Comparison of ENCODE assay signal across 8 cellular contexts in the genomic region with DNA sequence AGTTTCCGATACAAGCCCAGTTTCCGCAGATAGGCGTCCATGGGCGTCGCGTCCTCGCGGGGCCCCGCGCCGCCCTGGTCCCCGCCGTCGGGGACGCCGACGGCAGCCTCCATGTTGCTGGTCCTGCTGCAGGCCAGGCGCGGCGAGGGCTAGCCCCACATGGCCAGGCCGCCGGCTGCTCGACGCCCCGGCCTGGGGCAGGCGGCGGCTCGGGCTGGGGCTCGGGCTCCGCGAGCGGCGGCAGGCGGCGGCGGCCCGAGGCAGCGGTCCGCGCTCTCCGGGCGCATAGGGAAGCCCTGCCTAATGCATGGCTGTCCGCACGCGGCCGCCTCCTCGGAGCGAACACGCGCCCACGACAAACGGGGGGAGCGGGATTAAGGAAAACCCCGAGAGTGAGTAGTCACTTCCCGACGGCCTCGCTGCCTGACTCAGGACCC. TPM values are rescaled to one million over a fixed set of nuclear protein-coding genes. Genes with fewer than 3 reads are reported as not detected.
DNase-seq lines count a peak whose midpoint lies in the region; ATAC-seq and TF ChIP-seq lines count a peak whose summit lies in the region.
"Not testable (repeated sequence)": the region's sequence is repeated elsewhere in the genome, so short reads cannot be mapped to it uniquely, and the experiment has no call there.

No MANE protein-coding gene starts in this region.

- H3K4me2 ChIP-seq in IMR-90 (ENCODE audit: low read depth, low read length), result peak overlapping the region; percentile 32; the same call in 1 of the 2 replicates
- not testable (repeated sequence) for H3K4me2 ChIP-seq in neural cell (ENCODE audit: low read length)

- not testable (repeated sequence) for H3K9me2 ChIP-seq in neural cell (ENCODE audit: insufficient read depth, low read length)

- not testable (repeated sequence) for H3K23ac ChIP-seq in IMR-90 (ENCODE audit: low read depth, low read length)

- H2BK5ac ChIP-seq in IMR-90 (ENCODE audit: low read depth, low read length, poor library complexity, severe bottlenecking), result peak overlapping the region; percentile 39

- not testable (repeated sequence) for H2AK5ac ChIP-seq in IMR-90 (ENCODE audit: low read depth, low read length)

- peaks cover 3 to 11% of the 10 kb centered on the region in 2 experiments; a peak in 2 of 4 replicates for H3K79me1 ChIP-seq in IMR-90 (ENCODE audit: low read depth in 1 of 2, low read length in 2 of 2)

- in situ Hi-C loops in IMR-90 (cut with MboI; ENCODE audit: low sequenced_read_pairs), result not testable (repeated sequence)

- not testable (repeated sequence) for H3K27me3 ChIP-seq in IMR-90 (ENCODE audit: control insufficient read depth, insufficient read depth, low read length); body of pancreas; heart left ventricle; neural cell (ENCODE audit: insufficient read depth, low read depth, low read length); upper lobe of left lung

- dilution Hi-C loops in IMR-90 (cut with HindIII; ENCODE audit: low sequenced_read_pairs, unreplicated experiment), result not testable (repeated sequence)

- POLR2A ChIA-PET in IMR-90 (lab: Charles Lee; ENCODE audit: unreplicated experiment), result not testable (repeated sequence)

- not testable (repeated sequence) for H4K8ac ChIP-seq in IMR-90 (ENCODE audit: low read depth in 2 of 2, low read length in 2 of 2)

- H3K18ac ChIP-seq in IMR-90 (ENCODE audit: low read depth, low read length), result not testable (repeated sequence)

- peak overlapping the region; percentile 17; the same call in 1 of the 2 replicates for H3K14ac ChIP-seq in IMR-90 (replicated peaks; ENCODE audit: low read depth, low read length)

- H3K36me3 ChIP-seq in IMR-90 (ENCODE audit: control insufficient read depth, insufficient read depth, low read length); body of pancreas (replicated peaks in 1 of 2; ENCODE audit: insufficient read depth in 1 of 2, low read depth in 2 of 2); heart left ventricle; neural cell (ENCODE audit: insufficient read depth, low read length); upper lobe of left lung: not testable (repeated sequence)

- TSS peak; percentile 68 for BruUV-seq in IMR-90 (replicated peaks; lab: Mats Ljungman, UMichigan)

- intact Hi-C loops in IMR-90 (cut with micrococcal nuclease), result loop anchor here (1.0 to 10.0 kb wide), 4 partner anchors 99 to 625 kb away; no protein-coding TSS in a partner anchor
- intact Hi-C loops in body of pancreas (cut with DNase I), result not testable (repeated sequence)
- intact Hi-C loops in heart left ventricle (cut with DNase I), result loop anchor here in 3 of 10 donors (2.0 to 10.0 kb wide), 3 partner anchors 25 to 555 kb away; a partner anchor contains a TSS

- peak; percentile 6 for TF ChIP-seq POLR2A in GM10847 (IDR thresholded peaks at IDR 0.05; ENCODE audit: extremely low read depth, insufficient read length)
- TF ChIP-seq POLR2A in IMR-90 (IDR thresholded peaks at IDR 0.05; ENCODE audit: low read depth, low read length); body of pancreas (IDR thresholded peaks at IDR 0.05); heart left ventricle (IDR thresholded peaks at IDR 0.05); upper lobe of left lung (IDR thresholded peaks at IDR 0.05): not testable (repeated sequence)

- peak overlapping the region; percentile 50; the same call in 1 of the 2 replicates for H4K91ac ChIP-seq in IMR-90 (ENCODE audit: insufficient read depth, low read depth, low read length)

- H2BK15ac ChIP-seq in IMR-90 (ENCODE audit: low read depth, low read length), result not testable (repeated sequence)

- not testable (repeated sequence) for H2BK20ac ChIP-seq in IMR-90 (ENCODE audit: low read depth, low read length)

- H3K27ac ChIP-seq in IMR-90 (ENCODE audit: insufficient read depth, low read length), result peak overlapping the region; percentile 88
- H3K27ac ChIP-seq in body of pancreas, result peak overlapping the region; percentile 96 to 99 (median 98)
- peak overlapping the region; percentile 90 to 99 (median 96) for H3K27ac ChIP-seq in heart left ventricle
- peak overlapping the region; percentile 68 for H3K27ac ChIP-seq in neural cell (ENCODE audit: low read length)
- peak overlapping the region; percentile 95 to 99 (median 97) for H3K27ac ChIP-seq in upper lobe of left lung

- peak overlapping the region; percentile 51; the same call in 1 of the 2 replicates for H3K56ac ChIP-seq in IMR-90 (ENCODE audit: extremely low read depth, insufficient read depth, low read length)

- H3K79me2 ChIP-seq in neural cell (replicated peaks; ENCODE audit: insufficient read depth, low read length), result peaks cover 42% of the 10 kb centered on the region

- not testable (repeated sequence) for H3K4ac ChIP-seq in IMR-90 (ENCODE audit: low read depth, low read length)

- H2BK120ac ChIP-seq in IMR-90 (ENCODE audit: low read depth, low read length), result not testable (repeated sequence)

- peak overlapping the region; percentile 97 for H2AFZ ChIP-seq in IMR-90 (replicated peaks; ENCODE audit: low read length, poor library complexity)
- H2AFZ ChIP-seq in neural cell (ENCODE audit: low read depth, low read length), result peak overlapping the region; percentile 27

- H3K4me1 ChIP-seq in IMR-90 (ENCODE audit: control insufficient read depth, insufficient read depth, low read length), result not testable (repeated sequence)
- peaks cover 38% of the 10 kb centered on the region for H3K4me1 ChIP-seq in body of pancreas
- H3K4me1 ChIP-seq in heart left ventricle, result peaks cover 4 to 49% (median 33%) of the 10 kb centered on the region in 12 donors
- H3K4me1 ChIP-seq in upper lobe of left lung, result peaks cover 18 to 36% (median 31%) of the 10 kb centered on the region in 4 donors

- ATAC-seq in GM21786 (IDR thresholded peaks at IDR 0.05; ENCODE audit: unreplicated experiment), result peak; percentile 9
- ATAC-seq in IMR-90 (ENCODE audit: low read depth), result peak; percentile 31
- peak; percentile 28 for ATAC-seq in body of pancreas
- peak; percentile 4 to 42 (median 35) for ATAC-seq in heart left ventricle
- ATAC-seq in upper lobe of left lung (ENCODE audit: low FRiP score in 2 of 2), result peak; percentile 16 to 62

- H3K9me1 ChIP-seq in IMR-90 (ENCODE audit: insufficient read depth, low read length), result not testable (repeated sequence)

- not testable (repeated sequence) for H2AK9ac ChIP-seq in IMR-90 (replicated peaks; ENCODE audit: low read depth, low read length, poor library complexity)

- H4K5ac ChIP-seq in IMR-90 (ENCODE audit: low read depth, low read length), result 0 out of 2 replicates have a peak overlapping the region, but pooled peaks have one; percentile 12

- CTCF ChIA-PET in IMR-90 (lab: Yijun Ruan, JAX), result not testable (repeated sequence)

- TF ChIP-seq CTCF in IMR-90 (conservative IDR thresholded peaks at IDR 0.05; ENCODE audit: low read depth, low read length); body of pancreas (IDR thresholded peaks at IDR 0.05); heart left ventricle (IDR thresholded peaks at IDR 0.05); neural cell (IDR thresholded peaks at IDR 0.05; ENCODE audit: poor library complexity, severe bottlenecking): not testable (repeated sequence)
- TF ChIP-seq CTCF in upper lobe of left lung (IDR thresholded peaks at IDR 0.05), result peak in 1 of 6 experiments; percentile 19

- WGBS in IMR-90 (ENCODE audit: extremely low coverage in 2 of 2, insufficient read length in 1 of 2), 2 experiments, result no CpG with 5 or more reads among the region's 57 CpGs
- WGBS in body of pancreas, 2 donors, result 0% methylated on average over 51 of the region's 57 CpGs; no CpG with 5 or more reads in 1 of the 2 donors
- 0 to 1% (median 0%) methylated on average over 6 to 57 of the region's 57 CpGs; no CpG with 5 or more reads in 1 of the 4 donors for WGBS in heart left ventricle, 4 donors
- 3% methylated on average over 6 of the region's 57 CpGs; no CpG with 5 or more reads in 1 of the 2 donors for WGBS in upper lobe of left lung, 2 donors

- H3K9ac ChIP-seq in IMR-90 (ENCODE audit: low read depth, low read length) (peak overlapping the region; percentile 78), neural cell (ENCODE audit: low read length) (peak overlapping the region; percentile 81)

- H3K4me3 ChIP-seq in IMR-90 (ENCODE audit: insufficient read depth, low read depth, low read length) (peak overlapping the region; percentile 77), body of pancreas (peak overlapping the region; percentile 67 to 95), heart left ventricle (peak overlapping the region; percentile 51 to 94 (median 82)), neural cell (ENCODE audit: low read length) (peak overlapping the region; percentile 84), upper lobe of left lung (peak overlapping the region; percentile 56 to 88 (median 81))

- TF ChIP-seq RAD21 in IMR-90 (IDR thresholded peaks at IDR 0.05; ENCODE audit: low read length); neural cell (conservative IDR thresholded peaks at IDR 0.05): not testable (repeated sequence)

- not testable (repeated sequence) for TF ChIP-seq EP300 in neural cell (conservative IDR thresholded peaks at IDR 0.05; ENCODE audit: poor library complexity, severe bottlenecking); upper lobe of left lung (IDR thresholded peaks at IDR 0.05)

- H4K20me1 ChIP-seq in IMR-90 (ENCODE audit: insufficient read depth, low read length); neural cell (ENCODE audit: insufficient read depth): not testable (repeated sequence)

- not testable (repeated sequence) for H3F3A ChIP-seq in neural cell (ENCODE audit: insufficient read depth, low read length, poor library complexity, severe bottlenecking)

- DNase-seq in IMR-90 (peak; percentile 27), SW480 (ENCODE audit: low spot score) (peak; percentile 13), heart left ventricle (peak in 2 of 5 donors; percentile 41 to 77)
- not testable (repeated sequence) for DNase-seq in body of pancreas, upper lobe of left lung

- not testable (repeated sequence) for H3K9me3 ChIP-seq in IMR-90 (ENCODE audit: control insufficient read depth, insufficient read depth, low read length); body of pancreas; heart left ventricle; neural cell (ENCODE audit: low read length); upper lobe of left lung

RNA-seq across cellular contexts. Expression of a gene that starts 0.5 kb away (rescaled TPM):
- total RNA-seq in IMR-90 (2012; rRNA removed) (12.4 and 16.9 TPM in 2 replicates), body of pancreas (10 to 100 TPM; 13.0 to 37.9 TPM), heart left ventricle (10 to 100 TPM; 23.9 to 42.1 (median 31.1) TPM), upper lobe of left lung (10 to 100 TPM; 36.9 to 76.5 (median 40.3) TPM)
- polyA plus RNA-seq in IMR-90 (2012; rRNA removed) (10.1 and 11.0 TPM in 2 replicates), heart left ventricle (10 to 100 TPM in 1 of 2 donors, 1 to 10 TPM in 1; 7.7 to 26.8 TPM), neural cell (13.5 and 15.1 TPM in 2 replicates)
- polyA plus RNA-seq in IMR-90 (2012; cell fraction: cytosol; rRNA removed), result 2.1 and 2.4 TPM in 2 replicates
- polyA plus RNA-seq in IMR-90 (2012; cell fraction: nucleus; rRNA removed; ENCODE audit: low replicate concordance), result 2.4 and 13.2 TPM in 2 replicates
- polyA minus RNA-seq in neural cell, result 38.7 and 40.3 TPM in 2 replicates
